In genomic region chr1:7511381-7511780, GRCh38 we compare ENCODE assay signal across 16 cellular contexts.
A peak's percentile ranks its signal among the peaks of the same experiment; 100 is the strongest.
DNase-seq lines count a peak whose midpoint lies in the region; ATAC-seq and TF ChIP-seq lines count a peak whose summit lies in the region.
"Had no signal": no experiment of that assay in that cellular context is flagged by ENCODE, and none has a peak within 500 bp of the region (broad histone marks: within the 10 kb centered on the region; RNA-seq: fewer than 3 reads in every experiment).

No MANE protein-coding gene starts in this region.

- no peaks in the 10 kb centered on the region for H3K4me1 ChIP-seq in endodermal cell (ENCODE audit: control insufficient read depth, insufficient read depth, low read length)
- H3K4me1 ChIP-seq: Caco-2 had no signal

- no peak overlapping the region for H3K4me3 ChIP-seq in endodermal cell (ENCODE audit: low read length)
- H3K4me3 ChIP-seq: GM23338 had no signal

- H3K9me3 Mint-ChIP-seq in natural killer cell treated with Interleukin-12 subunit alpha and Interleukin-12 subunit beta and Interleukin-15 and Interleukin-18, amount 100 ng/mL, for 72 hours: no peaks in the 10 kb centered on the region
- H3K9me3 Mint-ChIP-seq in natural killer cell (no peaks in the 10 kb centered on the region), endodermal cell (no peaks in the 10 kb centered on the region), nephron progenitor cell (no peaks in the 10 kb centered on the region)
- H3K9me3 Mint-ChIP-seq: CD14-positive monocyte; CD8-positive, alpha-beta T cell; GM23338 had no signal

- peaks cover 0 to 2% of the 10 kb centered on the region in 2 donors for H3K27me3 Mint-ChIP-seq in natural killer cell treated with Interleukin-12 subunit alpha and Interleukin-12 subunit beta and Interleukin-15 and Interleukin-18, amount 100 ng/mL, for 72 hours
- H3K27me3 Mint-ChIP-seq in natural killer cell (ENCODE audit: low read depth in 2 of 2) (peaks cover 0 to 5% of the 10 kb centered on the region in 2 donors), endodermal cell (ENCODE audit: insufficient read depth) (no peaks in the 10 kb centered on the region), nephron progenitor cell (ENCODE audit: low read depth, poor library complexity) (peaks cover 11% of the 10 kb centered on the region)

- no peak overlapping the region for H3K27ac Mint-ChIP-seq in natural killer cell treated with Interleukin-12 subunit alpha and Interleukin-12 subunit beta and Interleukin-15 and Interleukin-18, amount 100 ng/mL, for 72 hours
- no peak overlapping the region for H3K27ac Mint-ChIP-seq in natural killer cell
- H3K27ac Mint-ChIP-seq in endodermal cell: no peak overlapping the region
- H3K27ac Mint-ChIP-seq in nephron progenitor cell: no peak overlapping the region
- H3K27ac Mint-ChIP-seq: B cell; CD14-positive monocyte; CD8-positive, alpha-beta T cell; GM23338 had no signal

- H3K27ac ChIP-seq in endodermal cell (ENCODE audit: low read depth, low read length): no peak overlapping the region

- H3K9ac ChIP-seq in endodermal cell (ENCODE audit: extremely low read depth, low read length, poor library complexity, severe bottlenecking): no peak overlapping the region

- no peak for TF ChIP-seq CTCF in natural killer cell (IDR thresholded peaks at IDR 0.05)
- no peak for TF ChIP-seq CTCF in endodermal cell (conservative IDR thresholded peaks at IDR 0.05)
- TF ChIP-seq CTCF in nephron progenitor cell (IDR thresholded peaks at IDR 0.05): no peak

- no peak for ATAC-seq in natural killer cell treated with Interleukin-12 subunit alpha and Interleukin-12 subunit beta and Interleukin-15 and Interleukin-18, amount 100 ng/mL, for 72 hours
- no peak for ATAC-seq in natural killer cell
- ATAC-seq: CD8-positive, alpha-beta T cell; GM23338; HepG2 had no signal

- H3K4me1 Mint-ChIP-seq in natural killer cell treated with Interleukin-12 subunit alpha and Interleukin-12 subunit beta and Interleukin-15 and Interleukin-18, amount 100 ng/mL, for 72 hours (ENCODE audit: low read depth in 2 of 2): no peaks in the 10 kb centered on the region
- no peaks in the 10 kb centered on the region for H3K4me1 Mint-ChIP-seq in natural killer cell
- H3K4me1 Mint-ChIP-seq in endodermal cell: no peaks in the 10 kb centered on the region
- peaks cover 11% of the 10 kb centered on the region for H3K4me1 Mint-ChIP-seq in nephron progenitor cell
- H3K4me1 Mint-ChIP-seq: B cell had no signal

- DNase-seq in natural killer cell treated with Interleukin-12 subunit alpha and Interleukin-12 subunit beta and Interleukin-15 and Interleukin-18, amount 100 ng/mL, for 72 hours (ENCODE audit: low spot score): peak; percentile 48
- DNase-seq in natural killer cell: no peak
- DNase-seq in NCI-H146 (lab: John Stamatoyannopoulos, UW): peak; percentile 62
- peak; percentile 62 for DNase-seq in RPMI7951 (ENCODE audit: low read depth)
- DNase-seq in endodermal cell: no peak
- DNase-seq in HPDE6-E6E7 (ENCODE audit: extremely low spot score): no peak
- no peak for DNase-seq in nephron progenitor cell
- DNase-seq: Caco-2; CD8-positive, alpha-beta T cell; DND-41; GDM1; H7 had no signal

- H3K4me3 Mint-ChIP-seq in natural killer cell treated with Interleukin-12 subunit alpha and Interleukin-12 subunit beta and Interleukin-15 and Interleukin-18, amount 100 ng/mL, for 72 hours: no peak overlapping the region
- no peak overlapping the region for H3K4me3 Mint-ChIP-seq in natural killer cell
- H3K4me3 Mint-ChIP-seq in endodermal cell: no peak overlapping the region
- no peak overlapping the region for H3K4me3 Mint-ChIP-seq in nephron progenitor cell
- H3K4me3 Mint-ChIP-seq: B cell; CD14-positive monocyte; CD8-positive, alpha-beta T cell; GM23338 had no signal

- H3K36me3 ChIP-seq in endodermal cell (ENCODE audit: control insufficient read depth, insufficient read depth, low read length): no peaks in the 10 kb centered on the region

- no peaks in the 10 kb centered on the region for H3K9me3 ChIP-seq in endodermal cell (ENCODE audit: control insufficient read depth, low read length)

- 79 to 87% methylated on average over 2 of the region's 2 CpGs for WGBS in endodermal cell (ENCODE audit: insufficient coverage in 1 of 2, insufficient read length in 1 of 2), 2 experiments

- intact Hi-C loops in natural killer cell (cut with micrococcal nuclease): no loop called here

- no peaks in the 10 kb centered on the region for H3K27me3 ChIP-seq in endodermal cell (ENCODE audit: control insufficient read depth, insufficient read depth, low read length, poor library complexity, severe bottlenecking)

- H3K36me3 Mint-ChIP-seq in natural killer cell treated with Interleukin-12 subunit alpha and Interleukin-12 subunit beta and Interleukin-15 and Interleukin-18, amount 100 ng/mL, for 72 hours: no peaks in the 10 kb centered on the region
- H3K36me3 Mint-ChIP-seq in natural killer cell (no peaks in the 10 kb centered on the region), endodermal cell (ENCODE audit: low read depth) (no peaks in the 10 kb centered on the region), nephron progenitor cell (ENCODE audit: low read depth) (no peaks in the 10 kb centered on the region)
- H3K36me3 Mint-ChIP-seq: CD14-positive monocyte; CD8-positive, alpha-beta T cell had no signal

Comparison
In these comparisons a context has a peak if more than half of its experiments do, and no peak if none do; other contexts are left out.
1. DNase-seq: peak in natural killer cell treated with Interleukin-12 subunit alpha and Interleukin-12 subunit beta and Interleukin-15 and Interleukin-18, amount 100 ng/mL, for 72 hours (single experiment), NCI-H146 (single experiment) and RPMI7951 (single experiment); none in natural killer cell (single experiment), endodermal cell (single experiment), HPDE6-E6E7 (single experiment) and nephron progenitor cell (single experiment).